In the genomic region with DNA sequence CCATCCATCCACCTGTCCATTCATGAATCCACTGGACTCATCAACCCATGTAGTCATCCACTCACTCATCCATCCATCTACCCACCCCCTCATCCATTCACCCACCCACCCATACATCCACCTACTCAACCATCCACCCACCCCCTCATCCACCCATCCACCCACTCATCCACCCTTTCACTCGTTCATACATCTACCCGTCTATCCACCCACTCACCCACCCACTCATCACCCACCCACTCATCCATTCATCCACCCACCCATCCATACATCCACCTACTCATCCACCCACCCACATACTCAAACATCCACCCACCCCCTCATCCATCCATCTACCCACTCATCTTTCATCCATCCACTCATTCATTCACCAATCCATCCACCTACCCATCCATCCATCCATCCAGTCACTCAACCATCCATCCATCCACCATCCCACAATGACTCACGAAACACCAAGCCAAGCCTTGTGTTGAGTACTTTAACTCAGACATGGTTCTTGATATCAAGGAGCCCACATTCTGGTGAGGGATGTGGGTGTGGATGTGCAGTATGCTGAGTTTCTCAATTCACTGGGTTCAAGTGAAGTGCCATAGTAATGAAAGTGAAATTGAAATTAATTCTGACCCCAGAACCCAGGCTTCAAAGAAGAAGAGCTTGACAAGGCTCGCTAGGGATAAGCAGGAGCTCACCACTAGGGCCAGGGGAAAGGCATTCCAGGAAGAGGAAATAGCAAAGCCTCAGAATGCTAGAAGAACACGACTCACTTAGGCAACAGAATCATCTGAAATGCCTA, we compare ENCODE assay signal across 1 cellular context.
TF ChIP-seq lines count a peak whose summit lies in the region.

No MANE protein-coding gene starts in this region.

TF ChIP-seq in IMR-90, 13 proteins besides CTCF, POLR2A, EP300 and RAD21:
- TF ChIP-seq MAZ (IDR thresholded peaks at IDR 0.05; ENCODE audit: borderline replicate concordance, low read depth, low read length) (no peak), BHLHE40 (IDR thresholded peaks at IDR 0.05; ENCODE audit: low read depth, low read length) (no peak), MXI1 (IDR thresholded peaks at IDR 0.05; ENCODE audit: borderline replicate concordance, low read depth, low read length) (no peak), CEBPB (IDR thresholded peaks at IDR 0.05; ENCODE audit: low read depth, low read length) (no peak), RFX5 (IDR thresholded peaks at IDR 0.05; ENCODE audit: low read depth, low read length) (no peak), FOS (IDR thresholded peaks at IDR 0.05; ENCODE audit: low read depth, low read length) (no peak), SMC3 (IDR thresholded peaks at IDR 0.05; ENCODE audit: low read depth, low read length) (no peak), NFE2L2 (IDR thresholded peaks at IDR 0.05; ENCODE audit: low read depth, low read length) (no peak), CHD1 (IDR thresholded peaks at IDR 0.05; ENCODE audit: low read depth, low read length) (no peak)
- TF ChIP-seq, protein P1, sequence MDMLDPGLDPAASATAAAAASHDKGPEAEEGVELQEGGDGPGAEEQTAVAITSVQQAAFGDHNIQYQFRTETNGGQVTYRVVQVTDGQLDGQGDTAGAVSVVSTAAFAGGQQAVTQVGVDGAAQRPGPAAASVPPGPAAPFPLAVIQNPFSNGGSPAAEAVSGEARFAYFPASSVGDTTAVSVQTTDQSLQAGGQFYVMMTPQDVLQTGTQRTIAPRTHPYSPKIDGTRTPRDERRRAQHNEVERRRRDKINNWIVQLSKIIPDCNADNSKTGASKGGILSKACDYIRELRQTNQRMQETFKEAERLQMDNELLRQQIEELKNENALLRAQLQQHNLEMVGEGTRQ (IDR thresholded peaks at IDR 0.05; ENCODE audit: low read depth, low read length), result no peak
- TF ChIP-seq, protein P2, sequence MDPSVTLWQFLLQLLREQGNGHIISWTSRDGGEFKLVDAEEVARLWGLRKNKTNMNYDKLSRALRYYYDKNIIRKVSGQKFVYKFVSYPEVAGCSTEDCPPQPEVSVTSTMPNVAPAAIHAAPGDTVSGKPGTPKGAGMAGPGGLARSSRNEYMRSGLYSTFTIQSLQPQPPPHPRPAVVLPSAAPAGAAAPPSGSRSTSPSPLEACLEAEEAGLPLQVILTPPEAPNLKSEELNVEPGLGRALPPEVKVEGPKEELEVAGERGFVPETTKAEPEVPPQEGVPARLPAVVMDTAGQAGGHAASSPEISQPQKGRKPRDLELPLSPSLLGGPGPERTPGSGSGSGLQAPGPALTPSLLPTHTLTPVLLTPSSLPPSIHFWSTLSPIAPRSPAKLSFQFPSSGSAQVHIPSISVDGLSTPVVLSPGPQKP (IDR thresholded peaks at IDR 0.05; ENCODE audit: borderline replicate concordance, low read depth, low read length), result no peak
